In genomic region chr3:45817788-45818523, GRCh38 we compare ENCODE assay signal across 8 cellular contexts. TPM values are rescaled to one million over a fixed set of nuclear protein-coding genes. Genes with fewer than 3 reads are reported as not detected.
DNase-seq lines count a peak whose midpoint lies in the region; ATAC-seq and TF ChIP-seq lines count a peak whose summit lies in the region.

No MANE protein-coding gene starts in this region.

- no CpG with 5 or more reads among the region's 6 CpGs for WGBS in H9 (ENCODE audit: extremely low coverage, insufficient read length, low lambda C conversion rate)

- H3K27me3 ChIP-seq in skeletal muscle tissue (ENCODE audit: control insufficient read depth in 3 of 3, insufficient read depth in 3 of 3, low read length in 3 of 3): no peaks in the 10 kb centered on the region
- no peaks in the 10 kb centered on the region for H3K27me3 ChIP-seq in H9 (ENCODE audit: insufficient read depth, low read length)

- no peak overlapping the region for H2BK120ac ChIP-seq in H9 (ENCODE audit: low read depth, low read length, poor library complexity, severe bottlenecking)

- no peak overlapping the region for H3K18ac ChIP-seq in H9 (ENCODE audit: insufficient read length, low read depth, low read length)

- DNase-seq in HCEC 1CT (peak; percentile 98), NCI-H510A treated with DMSO at 0.1 percent for 48 hours (lab: John Stamatoyannopoulos, UW) (peak; percentile 67), fibroblast of gingiva (ENCODE audit: low read depth) (peak; percentile 86), H9 (no peak)

- H3K4me2 ChIP-seq in H9 (ENCODE audit: insufficient read depth, insufficient read length, low read length): no peak overlapping the region

- no peak overlapping the region for H3T11ph ChIP-seq in H9 (ENCODE audit: low read length)

- H2BK5ac ChIP-seq in H9 (ENCODE audit: insufficient read length, low read length): no peak overlapping the region

- H3K4me3 ChIP-seq in skeletal muscle tissue (ENCODE audit: low read length in 3 of 3): peak overlapping the region in 2 of 3 donors; percentile 15 to 41

- H3K4me3 Mint-ChIP-seq in stimulated activated memory B cell treated with anti-CD40 and anti-IgM and Interleukin-4, amounts not matched to agents 10 μg/mL and 1 μg/mL and 100 μg/mL, for 72 hours: no peak overlapping the region
- no peak overlapping the region for H3K4me3 Mint-ChIP-seq in H9

- ATAC-seq in GM21786 (IDR thresholded peaks at IDR 0.05; ENCODE audit: unreplicated experiment) (no peak), HG03108 (IDR thresholded peaks at IDR 0.05; ENCODE audit: unreplicated experiment) (no peak)
- ATAC-seq in stimulated activated memory B cell treated with anti-CD40 and anti-IgM and Interleukin-4, amounts not matched to agents 10 μg/mL and 1 μg/mL and 100 μg/mL, for 72 hours: no peak

- H3K4me1 Mint-ChIP-seq in stimulated activated memory B cell treated with anti-CD40 and anti-IgM and Interleukin-4, amounts not matched to agents 10 μg/mL and 1 μg/mL and 100 μg/mL, for 72 hours: no peaks in the 10 kb centered on the region
- H3K4me1 Mint-ChIP-seq in H9: no peaks in the 10 kb centered on the region

- H3K23me2 ChIP-seq in H9 (ENCODE audit: insufficient read length, low read depth, low read length, poor library complexity, severe bottlenecking): no peaks in the 10 kb centered on the region

- no peak overlapping the region for H2BK15ac ChIP-seq in H9 (ENCODE audit: low read depth, low read length)

- H3K9me3 Mint-ChIP-seq in stimulated activated memory B cell treated with anti-CD40 and anti-IgM and Interleukin-4, amounts not matched to agents 10 μg/mL and 1 μg/mL and 100 μg/mL, for 72 hours: peaks cover 4% of the 10 kb centered on the region
- H3K9me3 Mint-ChIP-seq in H9: peaks cover 0 to 8% of the 10 kb centered on the region in 2 experiments; a peak in 3 of 5 replicates

- H4K8ac ChIP-seq in H9 (replicated peaks; ENCODE audit: insufficient read length, low read depth, low read length): no peak overlapping the region

- no peak overlapping the region for H4K91ac ChIP-seq in H9 (ENCODE audit: insufficient read length, low read depth, low read length)

- no peak overlapping the region for H3K56ac ChIP-seq in H9 (ENCODE audit: insufficient read length, low read depth, low read length)

- H4K5ac ChIP-seq in H9 (ENCODE audit: insufficient read length, low read depth, low read length): no peak overlapping the region

- no peak overlapping the region for H2BK12ac ChIP-seq in H9 (ENCODE audit: insufficient read length, low read depth, low read length)

- H3K36me3 ChIP-seq in skeletal muscle tissue (ENCODE audit: control insufficient read depth in 3 of 3, insufficient read depth in 3 of 3, low read length in 3 of 3): peaks cover 0 to 3% (median 0%) of the 10 kb centered on the region in 3 donors

- H3K9ac ChIP-seq in skeletal muscle tissue (ENCODE audit: low read depth in 1 of 3, low read length in 3 of 3) (peak overlapping the region in 1 of 3 donors; percentile 7), H9 (ENCODE audit: extremely low read depth, insufficient read length, low read length) (no peak overlapping the region)

- peak overlapping the region; percentile 84 for H3K27ac ChIP-seq in skeletal muscle tissue (ENCODE audit: low read depth, low read length)
- H3K27ac ChIP-seq in H9 (ENCODE audit: insufficient read length, low read depth, low read length): no peak overlapping the region

- H3K27me3 Mint-ChIP-seq in stimulated activated memory B cell treated with anti-CD40 and anti-IgM and Interleukin-4, amounts not matched to agents 10 μg/mL and 1 μg/mL and 100 μg/mL, for 72 hours: no peaks in the 10 kb centered on the region
- no peaks in the 10 kb centered on the region for H3K27me3 Mint-ChIP-seq in H9 (ENCODE audit: low read depth)

- no peak for TF ChIP-seq CTCF in H9 (conservative IDR thresholded peaks at IDR 0.05)

- H3K79me1 ChIP-seq in H9 (ENCODE audit: insufficient read depth, low read depth, low read length, poor library complexity, severe bottlenecking): no peaks in the 10 kb centered on the region

- peaks cover 34% of the 10 kb centered on the region for H3K36me3 Mint-ChIP-seq in stimulated activated memory B cell treated with anti-CD40 and anti-IgM and Interleukin-4, amounts not matched to agents 10 μg/mL and 1 μg/mL and 100 μg/mL, for 72 hours
- peaks cover 0 to 5% (median 4%) of the 10 kb centered on the region in 3 experiments; a peak in 2 of 7 replicates for H3K36me3 Mint-ChIP-seq in H9 (ENCODE audit: insufficient read depth in 1 of 3, low read depth in 3 of 3)

- H2AK5ac ChIP-seq in H9 (ENCODE audit: insufficient read length, low read length): no peak overlapping the region

- H3K23ac ChIP-seq in H9 (ENCODE audit: insufficient read length, low read depth, low read length): no peak overlapping the region

- H3K27ac Mint-ChIP-seq in stimulated activated memory B cell treated with anti-CD40 and anti-IgM and Interleukin-4, amounts not matched to agents 10 μg/mL and 1 μg/mL and 100 μg/mL, for 72 hours: no peak overlapping the region
- no peak overlapping the region for H3K27ac Mint-ChIP-seq in H9

- H3K9me3 ChIP-seq in skeletal muscle tissue (ENCODE audit: control insufficient read depth in 3 of 3, low read length in 3 of 3) (no peaks in the 10 kb centered on the region), H9 (ENCODE audit: control insufficient read depth, low read depth, low read length) (no peaks in the 10 kb centered on the region)

- no peaks in the 10 kb centered on the region for H4K20me1 ChIP-seq in H9 (ENCODE audit: control insufficient read depth, insufficient read depth, insufficient read length)

- no peak overlapping the region for H2BK20ac ChIP-seq in H9 (ENCODE audit: low read depth, low read length, poor library complexity, severe bottlenecking)

- H3K4me1 ChIP-seq in skeletal muscle tissue (ENCODE audit: control insufficient read depth in 3 of 3, insufficient read depth in 3 of 3, low read length in 3 of 3) (peaks cover 36 to 50% (median 40%) of the 10 kb centered on the region in 3 donors), H9 (ENCODE audit: insufficient read depth, low read length) (no peaks in the 10 kb centered on the region)

- no peaks in the 10 kb centered on the region for H3K79me2 ChIP-seq in H9 (ENCODE audit: insufficient read depth, low read length)

- H3K14ac ChIP-seq in H9 (ENCODE audit: insufficient read depth, low read length): no peak overlapping the region

- no peak overlapping the region for H3K4ac ChIP-seq in H9 (ENCODE audit: low read depth, low read length)

- H2AFZ ChIP-seq in H9 (ENCODE audit: low read length): no peak overlapping the region

RNA-seq across cellular contexts. Expression of gene SLC6A20, which starts 21.6 kb away (rescaled TPM):
- under 0.01 TPM for total RNA-seq in skeletal muscle tissue
- total RNA-seq in H9 (2021): 0.09 and 0.20 TPM in 2 replicates

RNA-seq across cellular contexts. Expression of gene LZTFL1, which starts 24.0 kb away (rescaled TPM):
- 6.8 TPM for total RNA-seq in skeletal muscle tissue
- 9.1 and 12.2 TPM in 2 replicates for total RNA-seq in H9 (2021)
